8 cellular contexts compared by ENCODE assay signal in genomic region chr2:115359550-115359949, GRCh38.
"Had no signal": no experiment of that assay in that cellular context is flagged by ENCODE, and none has a peak within 500 bp of the region (broad histone marks: within the 10 kb centered on the region; RNA-seq: fewer than 3 reads in every experiment).

No MANE protein-coding gene starts in this region.

- H3K36me3 Mint-ChIP-seq: IgD-negative memory B cell had no signal

- H3K4me1 Mint-ChIP-seq: IgD-negative memory B cell had no signal

- H3K4me3 ChIP-seq: K562 had no signal

- ATAC-seq: K562 had no signal

- DNase-seq: IMR-90, KBM-7, KG1 had no signal

- H3K27ac Mint-ChIP-seq: IgD-negative memory B cell had no signal

- H3K4me3 Mint-ChIP-seq: IgD-negative memory B cell had no signal

- FAIRE-seq: HTR-8/SVneo, K562 had no signal

- H3K27me3 Mint-ChIP-seq: IgD-negative memory B cell had no signal

- H3K27ac ChIP-seq: HL-60, KMS-11 had no signal

- H3K4me2 ChIP-seq: KMS-11 had no signal

- H3K9ac ChIP-seq: KMS-11 had no signal
